Comparison of ENCODE assay signal across 32 cellular contexts in genomic region chr14:59959663-59960062, GRCh38.
"Had no signal": no experiment of that assay in that cellular context is flagged by ENCODE, and none has a peak within 500 bp of the region (broad histone marks: within the 10 kb centered on the region; RNA-seq: fewer than 3 reads in every experiment).

No MANE protein-coding gene starts in this region.

- H3K9me3 ChIP-seq: adrenal gland, esophagus squamous epithelium had no signal

- H3K27ac ChIP-seq: adrenal gland, body of pancreas, epithelial cell of prostate, esophagus squamous epithelium had no signal

- FAIRE-seq: colon, endothelial cell of umbilical vein had no signal

- H3K4me1 ChIP-seq: adrenal gland, body of pancreas, esophagus squamous epithelium had no signal

- DNase-seq: activated CD4-positive, alpha-beta memory T cell treated with anti-CD3 and anti-CD28 coated beads for 36 hours; activated CD4-positive, alpha-beta T cell treated with anti-CD3 and anti-CD28 coated beads for 36 hours; activated CD4-positive, alpha-beta T cell treated with anti-CD3 and anti-CD28 coated beads, Interleukin-2, amount 10 ng/mL, durations not matched to agents 24 days and 14 days; activated CD4-positive, CD25-positive, alpha-beta regulatory T cell; activated CD4-positive, CD25-positive, alpha-beta regulatory T cell treated with anti-CD3 and anti-CD28 coated beads, Interleukin-2, amount 50 U/mL, for 72 hours; activated CD8-positive, alpha-beta memory T cell treated with anti-CD3 and anti-CD28 coated beads, Interleukin-2, amount 10 ng/mL, durations not matched to agents 7 days and 5 days; activated CD8-positive, alpha-beta memory T cell treated with anti-CD3 and anti-CD28 coated beads, Interleukin-2, amount 50 U/mL, for 4 hours; activated CD8-positive, alpha-beta T cell treated with anti-CD3 and anti-CD28 coated beads, Interleukin-2, amount 10 ng/mL, durations not matched to agents 7 days and 5 days; activated effector memory CD4-positive, alpha-beta T cell treated with anti-CD3 and anti-CD28 coated beads, Interleukin-2, amount 50 U/mL, for 16 hours; activated naive CD4-positive, alpha-beta T cell treated with anti-CD3 and anti-CD28 coated beads for 36 hours; activated naive CD8-positive, alpha-beta T cell treated with anti-CD3 and anti-CD28 coated beads for 36 hours; activated naive CD8-positive, alpha-beta T cell treated with anti-CD3 and anti-CD28 coated beads, Interleukin-2, amount 50 U/mL, for 24 hours; activated T-cell treated with anti-CD3 and anti-CD28 coated beads, Interleukin-2, amount 50 U/mL, for 1 hour; activated T-cell treated with anti-CD3 and anti-CD28 coated beads, Interleukin-2, amount 50 U/mL, for 48 hours; adrenal gland; amygdala; aorta; body of pancreas; caudate nucleus; cortex of kidney; dermis blood vessel endothelial cell; effector CD4-positive, alpha-beta T cell; effector memory CD8-positive, alpha-beta T cell; esophagus squamous epithelium; foreskin fibroblast; head of caudate nucleus; T-helper 1 cell; T-helper 17 cell; T1000 had no signal

- H3K27me3 ChIP-seq: adrenal gland, body of pancreas, esophagus squamous epithelium had no signal

- H3K36me3 ChIP-seq: adrenal gland, esophagus squamous epithelium had no signal

- H3K4me3 ChIP-seq: adrenal gland, body of pancreas, esophagus squamous epithelium had no signal
